In genomic region chr11:93570759-93571413, GRCh38 we compare ENCODE assay signal across 9 cellular contexts. TPM values are rescaled to one million over a fixed set of nuclear protein-coding genes. Genes with fewer than 3 reads are reported as not detected.
DNase-seq lines count a peak whose midpoint lies in the region; ATAC-seq lines count a peak whose summit lies in the region.
"Had no signal": no experiment of that assay in that cellular context is flagged by ENCODE, and none has a peak within 500 bp of the region (broad histone marks: within the 10 kb centered on the region; RNA-seq: fewer than 3 reads in every experiment).

No MANE protein-coding gene starts in this region.

- H3K36me3 Mint-ChIP-seq in activated CD4-positive, alpha-beta memory T cell treated with anti-CD3 and anti-CD28 coated beads, Interleukin-2, amount 10 ng/mL, durations not matched to agents 7 days and 5 days (ENCODE audit: low read depth), result no peaks in the 10 kb centered on the region
- H3K36me3 Mint-ChIP-seq: activated naive CD8-positive, alpha-beta T cell treated with anti-CD3 and anti-CD28 coated beads for 36 hours had no signal

- CTCF ChIA-PET in activated CD4-positive, alpha-beta memory T cell treated with anti-CD3 and anti-CD28 coated beads, Interleukin-2, amount 10 ng/mL, durations not matched to agents 7 days and 5 days (lab: Charles Lee), result no interaction called here

- DNase-seq in GM03348 (ENCODE audit: low spot score), result peak; percentile 60
- peak; percentile 52 for DNase-seq in NCI-H774 (lab: John Stamatoyannopoulos, UW)
- DNase-seq in fibroblast of peridontal ligament (ENCODE audit: extremely low read depth), result peak; percentile 50
- peak; percentile 16 for DNase-seq in pons (ENCODE audit: low spot score)
- no peak for DNase-seq in activated CD4-positive, alpha-beta memory T cell treated with anti-CD3 and anti-CD28 coated beads, Interleukin-2, amount 10 ng/mL, durations not matched to agents 7 days and 5 days
- no peak for DNase-seq in HT-29 (ENCODE audit: low spot score)
- no peak for DNase-seq in NCI-H524 treated with DMSO at 0.1 percent for 48 hours (lab: John Stamatoyannopoulos, UW)
- DNase-seq: activated naive CD8-positive, alpha-beta T cell treated with anti-CD3 and anti-CD28 coated beads for 36 hours had no signal

- POLR2A ChIA-PET in activated CD4-positive, alpha-beta memory T cell treated with anti-CD3 and anti-CD28 coated beads, Interleukin-2, amount 10 ng/mL, durations not matched to agents 7 days and 5 days (lab: Charles Lee), result no interaction called here

- ATAC-seq in HG02970 (IDR thresholded peaks at IDR 0.05; ENCODE audit: low FRiP score, unreplicated experiment), result no peak

- no peak overlapping the region for H3K4me3 Mint-ChIP-seq in activated CD4-positive, alpha-beta memory T cell treated with anti-CD3 and anti-CD28 coated beads, Interleukin-2, amount 10 ng/mL, durations not matched to agents 7 days and 5 days
- H3K4me3 Mint-ChIP-seq: activated naive CD8-positive, alpha-beta T cell treated with anti-CD3 and anti-CD28 coated beads for 36 hours had no signal

- no peaks in the 10 kb centered on the region for H3K9me3 Mint-ChIP-seq in activated CD4-positive, alpha-beta memory T cell treated with anti-CD3 and anti-CD28 coated beads, Interleukin-2, amount 10 ng/mL, durations not matched to agents 7 days and 5 days
- H3K9me3 Mint-ChIP-seq: activated naive CD8-positive, alpha-beta T cell treated with anti-CD3 and anti-CD28 coated beads for 36 hours had no signal

- H3K27ac Mint-ChIP-seq in activated CD4-positive, alpha-beta memory T cell treated with anti-CD3 and anti-CD28 coated beads, Interleukin-2, amount 10 ng/mL, durations not matched to agents 7 days and 5 days, result no peak overlapping the region
- H3K27ac Mint-ChIP-seq: activated naive CD8-positive, alpha-beta T cell treated with anti-CD3 and anti-CD28 coated beads for 36 hours had no signal

- H3K4me1 Mint-ChIP-seq in activated CD4-positive, alpha-beta memory T cell treated with anti-CD3 and anti-CD28 coated beads, Interleukin-2, amount 10 ng/mL, durations not matched to agents 7 days and 5 days, result no peaks in the 10 kb centered on the region
- H3K4me1 Mint-ChIP-seq: activated naive CD8-positive, alpha-beta T cell treated with anti-CD3 and anti-CD28 coated beads for 36 hours had no signal

- H3K27me3 Mint-ChIP-seq in activated CD4-positive, alpha-beta memory T cell treated with anti-CD3 and anti-CD28 coated beads, Interleukin-2, amount 10 ng/mL, durations not matched to agents 7 days and 5 days, result peaks cover 6% of the 10 kb centered on the region

RNA-seq across cellular contexts. Expression of gene SMCO4, which starts 27.7 kb away (rescaled TPM):
- 10 to 100 TPM; 55.3 to 60.0 TPM for total RNA-seq in activated CD4-positive, alpha-beta memory T cell treated with anti-CD3 and anti-CD28 coated beads, Interleukin-2, amount 10 ng/mL, durations not matched to agents 7 days and 5 days
- total RNA-seq in HT-29 (2014; rRNA removed; shearing (Covaris generic)), result 24.6 and 36.4 TPM in 2 replicates

Comparison
In these comparisons a context has a peak if more than half of its experiments do, and no peak if none do; other contexts are left out.
1. DNase-seq: peak in GM03348 (single experiment), NCI-H774 (single experiment), fibroblast of peridontal ligament (single experiment) and pons (single experiment); none in activated CD4-positive, alpha-beta memory T cell treated with anti-CD3 and anti-CD28 coated beads, Interleukin-2, amount 10 ng/mL, durations not matched to agents 7 days and 5 days (single experiment), HT-29 (single experiment) and NCI-H524 treated with DMSO at 0.1 percent for 48 hours (single experiment).